In the genomic region with DNA sequence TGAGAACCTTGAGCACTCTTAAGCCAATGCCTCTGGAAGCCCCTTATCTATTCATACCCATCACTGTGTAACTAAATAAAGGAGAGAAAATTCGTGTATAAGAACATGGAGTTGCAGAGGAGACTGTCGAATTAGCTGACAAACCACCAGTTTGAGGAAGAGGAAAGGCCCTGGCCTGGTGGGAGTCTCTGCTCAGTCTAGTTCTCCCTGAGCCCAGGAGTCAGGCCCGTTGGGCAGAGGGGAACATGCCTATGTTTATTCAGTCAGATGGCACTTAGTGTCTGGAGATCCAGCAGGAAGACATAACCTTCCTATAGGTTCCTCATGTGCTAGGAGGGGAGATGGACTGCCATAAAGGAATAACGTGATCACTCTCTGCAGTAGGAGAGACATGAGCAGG, we compare ENCODE assay signal across 24 cellular contexts.
A peak's percentile ranks its signal among the peaks of the same experiment; 100 is the strongest.
DNase-seq lines count a peak whose midpoint lies in the region; ATAC-seq and TF ChIP-seq lines count a peak whose summit lies in the region.
"Had no signal": no experiment of that assay in that cellular context is flagged by ENCODE, and none has a peak within 500 bp of the region (broad histone marks: within the 10 kb centered on the region; RNA-seq: fewer than 3 reads in every experiment).

No MANE protein-coding gene starts in this region.

- H3K4me1 ChIP-seq in CD4-positive, alpha-beta memory T cell (ENCODE audit: insufficient read depth, low read length), result peaks cover 45% of the 10 kb centered on the region
- H3K4me1 ChIP-seq in OCI-LY1 (ENCODE audit: insufficient read depth, low read length, severe bottlenecking) (peaks cover 57% of the 10 kb centered on the region), heart left ventricle (peaks cover 0 to 71% (median 45%) of the 10 kb centered on the region in 12 donors)
- H3K4me1 ChIP-seq: breast epithelium had no signal

- WGBS in heart left ventricle, 4 donors, result 41 to 56% (median 51%) methylated on average over 4 of the region's 4 CpGs

- H3K79me2 ChIP-seq in OCI-LY1 (ENCODE audit: insufficient read depth, low read length), result peaks cover 14% of the 10 kb centered on the region

- CTCF ChIA-PET in CD4-positive, alpha-beta memory T cell (lab: Charles Lee; ENCODE audit: partially characterized antibody), result interaction anchor here (0.9 to 1.4 kb wide), 4 partner anchors 8 to 196 kb away, joined by 3 to 7 read pairs (median 4); no protein-coding TSS in a partner anchor

- H3K9me3 Mint-ChIP-seq in CD4-positive, alpha-beta memory T cell, result peaks cover 0 to 2% (median 0%) of the 10 kb centered on the region in 8 donors
- H3K9me3 Mint-ChIP-seq in naive B cell, result no peaks in the 10 kb centered on the region
- H3K9me3 Mint-ChIP-seq: activated naive CD4-positive, alpha-beta T cell treated with anti-CD3 and anti-CD28 coated beads, Interleukin-2, amount 50 U/mL, for 24 hours had no signal

- no peak overlapping the region for H3K4me3 ChIP-seq in CD4-positive, alpha-beta memory T cell (ENCODE audit: low read length in 2 of 2)
- no peak overlapping the region for H3K4me3 ChIP-seq in OCI-LY1 (ENCODE audit: low read depth, low read length, poor library complexity, severe bottlenecking)
- no peak overlapping the region for H3K4me3 ChIP-seq in heart left ventricle
- H3K4me3 ChIP-seq: breast epithelium, SK-N-MC, suprapubic skin had no signal

- H3K27ac Mint-ChIP-seq in CD4-positive, alpha-beta memory T cell, result peak overlapping the region in 5 of 7 donors; percentile 10 to 84 (median 49)
- peak overlapping the region in 4 of 6 donors; percentile 27 to 94 (median 73) for H3K27ac Mint-ChIP-seq in naive B cell
- H3K27ac Mint-ChIP-seq: activated naive CD4-positive, alpha-beta T cell treated with anti-CD3 and anti-CD28 coated beads, Interleukin-2, amount 50 U/mL, for 24 hours; activated T-helper 2 cell treated with anti-CD3 and anti-CD28 coated beads, Interferon-gamma antibody, Interleukin-2, Interleukin-4, amounts not matched to agents 10 μg/mL and 5 μg/mL and 100 μg/mL, durations not matched to agents 14 hours and 24 hours and 36 hours; stimulated activated naive B cell treated with anti-CD40 and anti-IgM and Interleukin-4, amounts not matched to agents 10 μg/mL and 1 μg/mL and 100 μg/mL, for 72 hours; T-helper 1 cell treated with Interleukin-12 subunit alpha and Interleukin-12 subunit beta and Interleukin-4 antibody, amounts not matched to agents 30 μg/mL and 1 μg/mL, for 36 hours had no signal

- peaks cover 29 to 40% of the 10 kb centered on the region in 2 donors for H3K36me3 Mint-ChIP-seq in CD4-positive, alpha-beta memory T cell
- peaks cover 43 to 44% of the 10 kb centered on the region in 2 donors for H3K36me3 Mint-ChIP-seq in naive B cell

- TF ChIP-seq CTCF in OCI-LY1 (IDR thresholded peaks at IDR 0.05; ENCODE audit: low read length) (no peak), heart left ventricle (IDR thresholded peaks at IDR 0.05) (no peak)

- H3K9ac ChIP-seq in OCI-LY1 (ENCODE audit: low read length), result no peak overlapping the region

- no peaks in the 10 kb centered on the region for H3K27me3 ChIP-seq in CD4-positive, alpha-beta memory T cell (ENCODE audit: insufficient read depth, low read length)
- no peaks in the 10 kb centered on the region for H3K27me3 ChIP-seq in OCI-LY1 (ENCODE audit: insufficient read depth, low read length)
- H3K27me3 ChIP-seq in heart left ventricle, result no peaks in the 10 kb centered on the region
- H3K27me3 ChIP-seq: breast epithelium, suprapubic skin had no signal

- no peaks in the 10 kb centered on the region for H4K20me1 ChIP-seq in OCI-LY1 (ENCODE audit: insufficient read depth, low read length)

- no peaks in the 10 kb centered on the region for H3K9me3 ChIP-seq in CD4-positive, alpha-beta memory T cell (ENCODE audit: control insufficient read depth in 1 of 2, low read length in 2 of 2)
- no peaks in the 10 kb centered on the region for H3K9me3 ChIP-seq in OCI-LY1 (ENCODE audit: low read length)
- no peaks in the 10 kb centered on the region for H3K9me3 ChIP-seq in heart left ventricle
- H3K9me3 ChIP-seq: breast epithelium, suprapubic skin had no signal

- TF ChIP-seq POLR2A in heart left ventricle (IDR thresholded peaks at IDR 0.05), result no peak

- no peaks in the 10 kb centered on the region for H3F3A ChIP-seq in OCI-LY1 (ENCODE audit: insufficient read depth, low read length)

- no peak overlapping the region for H3K27ac ChIP-seq in CD4-positive, alpha-beta memory T cell (ENCODE audit: low read depth, low read length)
- H3K27ac ChIP-seq in OCI-LY1 (ENCODE audit: low read depth, low read length, poor library complexity, severe bottlenecking) (peak overlapping the region; percentile 65), heart left ventricle (peak overlapping the region in 9 of 12 donors; percentile 2 to 70 (median 43))
- H3K27ac ChIP-seq: breast epithelium, C4-2B, SK-N-MC, suprapubic skin had no signal

- H3K27me3 Mint-ChIP-seq in CD4-positive, alpha-beta memory T cell, result no peaks in the 10 kb centered on the region
- H3K27me3 Mint-ChIP-seq in naive B cell, result no peaks in the 10 kb centered on the region
- H3K27me3 Mint-ChIP-seq: activated naive CD4-positive, alpha-beta T cell treated with anti-CD3 and anti-CD28 coated beads, Interleukin-2, amount 50 U/mL, for 24 hours; IgD-negative memory B cell; stimulated activated naive B cell treated with anti-CD40 and anti-IgM and Interleukin-4, amounts not matched to agents 10 μg/mL and 1 μg/mL and 100 μg/mL, for 72 hours had no signal

- no peak overlapping the region for H3K4me3 Mint-ChIP-seq in CD4-positive, alpha-beta memory T cell
- H3K4me3 Mint-ChIP-seq in naive B cell, result peak overlapping the region in 2 of 8 donors; percentile 14 to 73
- H3K4me3 Mint-ChIP-seq: activated naive CD4-positive, alpha-beta T cell treated with anti-CD3 and anti-CD28 coated beads, Interleukin-2, amount 50 U/mL, for 24 hours; immature natural killer cell; stimulated activated naive B cell treated with anti-CD40 and anti-IgM and Interleukin-4, amounts not matched to agents 10 μg/mL and 1 μg/mL and 100 μg/mL, for 72 hours; T-helper 1 cell treated with Interleukin-12 subunit alpha and Interleukin-12 subunit beta and Interleukin-4 antibody, amounts not matched to agents 30 μg/mL and 1 μg/mL, for 36 hours had no signal

- no peak overlapping the region for H3K4me2 ChIP-seq in OCI-LY1 (ENCODE audit: low read length)

- POLR2A ChIA-PET in CD4-positive, alpha-beta memory T cell (lab: Charles Lee; ENCODE audit: partially characterized antibody), result interaction anchor here (1.2 kb wide), 1 partner anchor 25 kb away, joined by 3 read pairs; no protein-coding TSS in a partner anchor

- ATAC-seq in heart left ventricle (peak in 2 of 4 donors; percentile 6 to 10), naive B cell (ENCODE audit: low read depth in 2 of 2) (no peak), GM21737 (IDR thresholded peaks at IDR 0.05; ENCODE audit: unreplicated experiment) (no peak), GM21786 (IDR thresholded peaks at IDR 0.05; ENCODE audit: unreplicated experiment) (no peak)
- ATAC-seq: stimulated activated naive B cell treated with anti-CD40 and anti-IgM and Interleukin-4, amounts not matched to agents 10 μg/mL and 1 μg/mL and 100 μg/mL, for 72 hours had no signal

- H3K36me3 ChIP-seq in CD4-positive, alpha-beta memory T cell (ENCODE audit: insufficient read depth, low read length), result peaks cover 10% of the 10 kb centered on the region
- H3K36me3 ChIP-seq in OCI-LY1 (ENCODE audit: insufficient read depth, low read length) (peaks cover 46% of the 10 kb centered on the region), heart left ventricle (peaks cover 0 to 18% (median 11%) of the 10 kb centered on the region in 9 donors)
- H3K36me3 ChIP-seq: breast epithelium had no signal

- peaks cover 66 to 92% (median 80%) of the 10 kb centered on the region in 4 donors for H3K4me1 Mint-ChIP-seq in CD4-positive, alpha-beta memory T cell
- H3K4me1 Mint-ChIP-seq in naive B cell, result peaks cover 76 to 98% (median 88%) of the 10 kb centered on the region in 3 donors

- DNase-seq in CD4-positive, alpha-beta memory T cell, result no peak
- no peak for DNase-seq in heart left ventricle
- no peak for DNase-seq in naive B cell
- no peak for DNase-seq in activated gamma-delta T cell treated with Interleukin-2 at 50 U/mL for 16 hours
- DNase-seq in GM19240 (ENCODE audit: insufficient read length, low spot score), result no peak
- DNase-seq: activated CD4-positive, alpha-beta T cell treated with anti-CD3 and anti-CD28 coated beads for 4 hours; DMS79 treated with DMSO at 0.1 percent for 48 hours; effector CD4-positive, alpha-beta T cell; immature natural killer cell; NCI-H1092; NCI-H774; occipital lobe; stimulated activated naive B cell treated with anti-CD40 and anti-IgM and Interleukin-4, amounts not matched to agents 10 μg/mL and 1 μg/mL and 100 μg/mL, for 72 hours had no signal

- no peaks in the 10 kb centered on the region for H3K9me2 ChIP-seq in OCI-LY1 (ENCODE audit: low read depth, low read length)

- H2AFZ ChIP-seq in OCI-LY1 (ENCODE audit: low read length), result no peak overlapping the region

- intact Hi-C loops in CD4-positive, alpha-beta memory T cell (cut with micrococcal nuclease), result no loop called here
- intact Hi-C loops in heart left ventricle (cut with DNase I), result no loop called here
